Comparison of ENCODE assay signal across 9 cellular contexts in the genomic region with DNA sequence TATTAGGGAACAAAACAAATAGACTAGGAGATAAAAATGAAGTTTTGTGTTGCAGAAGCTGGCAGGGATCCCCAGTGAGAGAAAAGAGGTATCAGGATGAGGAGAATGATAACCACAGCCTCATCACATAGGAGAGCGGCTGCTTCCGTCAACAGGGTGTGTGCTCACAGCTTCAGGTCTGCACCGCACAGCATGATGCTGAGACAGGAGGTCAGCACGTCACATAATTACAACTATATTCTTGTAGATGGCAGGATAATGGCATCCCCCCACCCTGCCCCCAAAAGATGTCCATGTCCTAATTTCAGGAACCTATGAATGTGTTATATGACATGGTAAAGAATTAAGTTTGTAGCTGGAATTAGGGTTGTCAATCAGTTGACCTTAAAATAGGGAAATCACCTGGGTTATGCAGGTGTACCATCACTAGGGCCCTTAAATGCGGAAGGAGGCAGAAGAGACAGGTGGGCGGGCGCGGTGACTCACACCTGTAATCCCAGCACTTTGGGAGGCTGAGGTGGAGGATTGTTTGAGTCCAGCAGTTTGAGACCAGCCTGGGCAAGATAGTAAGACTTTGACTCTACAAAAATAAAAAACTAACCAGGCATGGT.
DNase-seq lines count a peak whose midpoint lies in the region; ATAC-seq lines count a peak whose summit lies in the region.
"Had no signal": no experiment of that assay in that cellular context is flagged by ENCODE, and none has a peak within 500 bp of the region (broad histone marks: within the 10 kb centered on the region; RNA-seq: fewer than 3 reads in every experiment).

No MANE protein-coding gene starts in this region.

- peaks cover 3 to 4% of the 10 kb centered on the region in 2 donors for H3K9me3 Mint-ChIP-seq in activated T-cell treated with anti-CD3 and anti-CD28 coated beads, Interleukin-2, amount 50 U/mL, for 72 hours
- peaks cover 8 to 10% of the 10 kb centered on the region in 2 donors for H3K9me3 Mint-ChIP-seq in stimulated activated naive CD8-positive, alpha-beta T cell treated with anti-CD3 and anti-CD28 coated beads, Interleukin-15, amount 100 ng/mL, for 72 hours

- peak; percentile 67 to 73 for ATAC-seq in activated CD4-positive, CD25-positive, alpha-beta regulatory T cell treated with anti-CD3 and anti-CD28 coated beads, Interleukin-2, amount 50 U/mL, for 24 hours
- ATAC-seq in activated T-cell treated with anti-CD3 and anti-CD28 coated beads, Interleukin-2, amount 50 U/mL, for 72 hours (replicated peaks in 1 of 2), result peak; percentile 81 to 82
- ATAC-seq in left colon (no peak), HG03280 (IDR thresholded peaks at IDR 0.05; ENCODE audit: unreplicated experiment) (no peak), GM21526 (IDR thresholded peaks at IDR 0.05; ENCODE audit: low FRiP score, unreplicated experiment) (no peak)
- peak; percentile 87 for ATAC-seq in stimulated activated naive CD8-positive, alpha-beta T cell treated with anti-CD3 and anti-CD28 coated beads, Interleukin-15, amount 100 ng/mL, for 72 hours

- peaks cover 3 to 8% of the 10 kb centered on the region in 2 donors for H3K36me3 Mint-ChIP-seq in activated T-cell treated with anti-CD3 and anti-CD28 coated beads, Interleukin-2, amount 50 U/mL, for 72 hours (ENCODE audit: insufficient read depth in 2 of 2)

- H3K27ac Mint-ChIP-seq in activated T-cell treated with anti-CD3 and anti-CD28 coated beads, Interleukin-2, amount 50 U/mL, for 72 hours, result peak overlapping the region; percentile 81
- peak overlapping the region; percentile 60 to 68 for H3K27ac Mint-ChIP-seq in stimulated activated naive CD8-positive, alpha-beta T cell treated with anti-CD3 and anti-CD28 coated beads, Interleukin-15, amount 100 ng/mL, for 72 hours

- H3K27me3 Mint-ChIP-seq in activated T-cell treated with anti-CD3 and anti-CD28 coated beads, Interleukin-2, amount 50 U/mL, for 72 hours (ENCODE audit: low read depth), result no peaks in the 10 kb centered on the region
- no peaks in the 10 kb centered on the region for H3K27me3 Mint-ChIP-seq in stimulated activated naive CD8-positive, alpha-beta T cell treated with anti-CD3 and anti-CD28 coated beads, Interleukin-15, amount 100 ng/mL, for 72 hours

- H3K4me3 Mint-ChIP-seq in activated T-cell treated with anti-CD3 and anti-CD28 coated beads, Interleukin-2, amount 50 U/mL, for 72 hours, result peak overlapping the region; percentile 75 to 78
- H3K4me3 Mint-ChIP-seq in stimulated activated naive CD8-positive, alpha-beta T cell treated with anti-CD3 and anti-CD28 coated beads, Interleukin-15, amount 100 ng/mL, for 72 hours, result peak overlapping the region; percentile 45 to 63

- no peak for DNase-seq in activated CD4-positive, CD25-positive, alpha-beta regulatory T cell treated with anti-CD3 and anti-CD28 coated beads, Interleukin-2, amount 50 U/mL, for 72 hours
- peak; percentile 62 to 66 for DNase-seq in activated T-cell treated with anti-CD3 and anti-CD28 coated beads, Interleukin-2, amount 50 U/mL, for 72 hours
- DNase-seq in left colon (peak; percentile 30 to 35), UCSD-AML1 (lab: John Stamatoyannopoulos, UW; ENCODE audit: unreplicated experiment) (no peak)
- DNase-seq in stimulated activated naive CD8-positive, alpha-beta T cell treated with anti-CD3 and anti-CD28 coated beads, Interleukin-15, amount 100 ng/mL, for 72 hours, result peak in 1 of 2 donors; percentile 62
- DNase-seq: NCI-H524 treated with DMSO at 0.1 percent for 48 hours had no signal

- H3K4me1 Mint-ChIP-seq in activated T-cell treated with anti-CD3 and anti-CD28 coated beads, Interleukin-2, amount 50 U/mL, for 72 hours (ENCODE audit: low read depth), result peaks cover 78% of the 10 kb centered on the region
- peaks cover 88% of the 10 kb centered on the region for H3K4me1 Mint-ChIP-seq in stimulated activated naive CD8-positive, alpha-beta T cell treated with anti-CD3 and anti-CD28 coated beads, Interleukin-15, amount 100 ng/mL, for 72 hours

- intact Hi-C loops in left colon (cut with DNase I, micrococcal nuclease), result no loop called here

Comparison
In these comparisons a context has a peak if more than half of its experiments do, and no peak if none do; other contexts are left out.
1. ATAC-seq: peak in activated CD4-positive, CD25-positive, alpha-beta regulatory T cell treated with anti-CD3 and anti-CD28 coated beads, Interleukin-2, amount 50 U/mL, for 24 hours (2 of 2), activated T-cell treated with anti-CD3 and anti-CD28 coated beads, Interleukin-2, amount 50 U/mL, for 72 hours (2 of 2) and stimulated activated naive CD8-positive, alpha-beta T cell treated with anti-CD3 and anti-CD28 coated beads, Interleukin-15, amount 100 ng/mL, for 72 hours (single experiment); none in left colon (single experiment), HG03280 (single experiment) and GM21526 (single experiment).
2. DNase-seq: peak in activated T-cell treated with anti-CD3 and anti-CD28 coated beads, Interleukin-2, amount 50 U/mL, for 72 hours (2 of 2) and left colon (2 of 2); none in activated CD4-positive, CD25-positive, alpha-beta regulatory T cell treated with anti-CD3 and anti-CD28 coated beads, Interleukin-2, amount 50 U/mL, for 72 hours (single experiment) and UCSD-AML1 (single experiment).